Comparison of ENCODE assay signal across 8 cellular contexts in genomic region chr19:38692458-38693379, GRCh38. TPM values are rescaled to one million over a fixed set of nuclear protein-coding genes. Genes with fewer than 3 reads are reported as not detected.
DNase-seq lines count a peak whose midpoint lies in the region; ATAC-seq, FAIRE-seq and TF ChIP-seq lines count a peak whose summit lies in the region.

No MANE protein-coding gene starts in this region.

- RAD21 ChIA-PET in GM12878 (lab: Charles Lee; ENCODE audit: unreplicated experiment) = no interaction called here

- no peak for FAIRE-seq in GM12878 (lab: Jason Lieb, UNC)
- no peak for FAIRE-seq in kidney (lab: Jason Lieb, UNC)
- no peak for FAIRE-seq in H54 (lab: Jason Lieb, UNC)

- H3K36me3 Mint-ChIP-seq in activated CD4-positive, alpha-beta T cell treated with anti-CD3 and anti-CD28 coated beads for 36 hours (ENCODE audit: low read depth) = peaks cover 4% of the 10 kb centered on the region

- H4K20me1 ChIP-seq in GM12878 (ENCODE audit: control insufficient read depth, insufficient read depth) = 0 out of 2 replicates have a peak, but pooled peaks cover 5% of the 10 kb centered on the region

- no peak for TF ChIP-seq RAD21 in GM12878 (IDR thresholded peaks at IDR 0.05; ENCODE audit: insufficient read depth, low read depth, low read length)

- H3K4me1 Mint-ChIP-seq in activated CD4-positive, alpha-beta T cell treated with anti-CD3 and anti-CD28 coated beads for 36 hours = peaks cover 34% of the 10 kb centered on the region

- TF ChIP-seq EP300 in GM12878 (IDR thresholded peaks at IDR 0.05; ENCODE audit: borderline replicate concordance in 1 of 2, control insufficient read depth in 1 of 2, low read depth in 2 of 2, low read length in 2 of 2) = no peak
- no peak for TF ChIP-seq EP300 in stomach (IDR thresholded peaks at IDR 0.05)

- ATAC-seq in GM12878 = no peak
- no peak for ATAC-seq in activated CD4-positive, alpha-beta T cell treated with anti-CD3 and anti-CD28 coated beads for 36 hours

- no peaks in the 10 kb centered on the region for H3K27me3 Mint-ChIP-seq in activated CD4-positive, alpha-beta T cell treated with anti-CD3 and anti-CD28 coated beads for 36 hours

- WGBS in GM12878 (ENCODE audit: insufficient coverage, insufficient replicate concordance, low lambda C conversion rate, missing lambda C conversion rate) = 78% methylated on average over 25 of the region's 25 CpGs
- WGBS in stomach, 5 donors = 55 to 71% (median 67%) methylated on average over 18 to 25 of the region's 25 CpGs

- H3K9me3 ChIP-seq in GM12878 (replicated peaks; ENCODE audit: control insufficient read depth, insufficient read depth, low read length) = no peaks in the 10 kb centered on the region
- H3K9me3 ChIP-seq in kidney (ENCODE audit: control insufficient read depth in 1 of 2, low read length in 2 of 2) = no peaks in the 10 kb centered on the region
- H3K9me3 ChIP-seq in stomach = no peaks in the 10 kb centered on the region

- POLR2A ChIA-PET in GM12878 (lab: Charles Lee) = no interaction called here
- POLR2A ChIA-PET in activated CD4-positive, alpha-beta T cell treated with anti-CD3 and anti-CD28 coated beads for 36 hours (lab: Charles Lee) = no interaction called here

- peaks cover 16 to 18% of the 10 kb centered on the region in 2 experiments; a peak in 3 of 4 replicates for H3K36me3 ChIP-seq in GM12878 (ENCODE audit: control insufficient read depth in 2 of 2, insufficient read depth in 2 of 2, low read length in 1 of 2)
- H3K36me3 ChIP-seq in kidney (ENCODE audit: control insufficient read depth in 1 of 2, insufficient read depth in 2 of 2, low read length in 2 of 2) = peaks cover 0 to 13% of the 10 kb centered on the region in 2 donors
- peaks cover 5 to 58% (median 28%) of the 10 kb centered on the region in 4 donors for H3K36me3 ChIP-seq in stomach

- H2AFZ ChIP-seq in GM12878 (ENCODE audit: control insufficient read depth, low read depth, low read length) = no peak overlapping the region

- H3K4me1 ChIP-seq in GM12878 (ENCODE audit: control insufficient read depth, insufficient read depth, low read length) (peaks cover 42% of the 10 kb centered on the region), kidney (ENCODE audit: control insufficient read depth in 1 of 2, insufficient read depth in 1 of 2, low read depth in 1 of 2, low read length in 2 of 2) (peaks cover 69 to 78% of the 10 kb centered on the region in 2 donors), stomach (peaks cover 73 to 98% (median 87%) of the 10 kb centered on the region in 4 donors)

- peaks cover 40% of the 10 kb centered on the region for H3K79me2 ChIP-seq in GM12878 (ENCODE audit: control insufficient read depth, insufficient read depth, low read length)

- no peak for TF ChIP-seq CTCF in GM12878 (IDR thresholded peaks at IDR 0.05 in 2 of 3, conservative IDR thresholded peaks at IDR 0.05 in 1 of 3; ENCODE audit: control insufficient read depth in 2 of 3, extremely low read depth in 1 of 3, insufficient read depth in 1 of 3, low read depth in 3 of 3, low read length in 3 of 3)
- TF ChIP-seq CTCF in kidney (IDR thresholded peaks at IDR 0.05; ENCODE audit: borderline replicate concordance, extremely low read depth, insufficient read depth) = no peak
- no peak for TF ChIP-seq CTCF in stomach (IDR thresholded peaks at IDR 0.05)

- peak overlapping the region; percentile 64 for H3K27ac ChIP-seq in GM12878 (ENCODE audit: control insufficient read depth, insufficient read depth)
- peak overlapping the region; percentile 96 to 98 for H3K27ac ChIP-seq in kidney (ENCODE audit: low read depth in 2 of 2, low read length in 2 of 2)
- H3K27ac ChIP-seq in stomach = peak overlapping the region; percentile 49 to 96 (median 92)

- H3K4me2 ChIP-seq in GM12878 (ENCODE audit: control insufficient read depth, insufficient read depth) = peak overlapping the region; percentile 73; the same call in 1 of the 2 replicates

- in situ Hi-C loops in GM12878 (cut with MboI) = no loop called here

- no peak overlapping the region for H3K4me3 ChIP-seq in GM12878
- peak overlapping the region in 1 of 2 donors; percentile 30 for H3K4me3 ChIP-seq in kidney (ENCODE audit: low read length in 2 of 2)
- no peak overlapping the region for H3K4me3 ChIP-seq in stomach

- H3K27me3 ChIP-seq in GM12878 (replicated peaks in 1 of 2; ENCODE audit: control insufficient read depth in 2 of 2, insufficient read depth in 2 of 2, low read length in 1 of 2) (no peaks in the 10 kb centered on the region), stomach (no peaks in the 10 kb centered on the region)

- TF ChIP-seq POLR2A in GM12878 (IDR thresholded peaks at IDR 0.05; ENCODE audit: low read depth, low read length) (no peak), stomach (IDR thresholded peaks at IDR 0.05) (no peak), H54 (IDR thresholded peaks at IDR 0.05; ENCODE audit: low read depth, low read length) (no peak)

- H3K9ac ChIP-seq in GM12878 (ENCODE audit: control insufficient read depth, insufficient read depth, low read length) (no peak overlapping the region), kidney (ENCODE audit: low read length in 2 of 2) (peak overlapping the region; percentile 43 to 88)

- SMC1A ChIA-PET in GM12878 (lab: Charles Lee; ENCODE audit: uncharacterized antibody, unreplicated experiment) = no interaction called here

- peak; percentile 55 for DNase-seq in HT1080 (ENCODE audit: low read depth)
- DNase-seq in GM12878 (ENCODE audit: low read depth, low spot score) = no peak
- no peak for DNase-seq in kidney
- no peak for DNase-seq in stomach
- no peak for DNase-seq in activated CD4-positive, alpha-beta T cell treated with anti-CD3 and anti-CD28 coated beads for 36 hours
- DNase-seq in effector CD8-positive, alpha-beta T cell (lab: John Stamatoyannopoulos, UW) = no peak
- no peak for DNase-seq in HPDE6-E6E7 (ENCODE audit: extremely low spot score)
- no peak for DNase-seq in H54 (ENCODE audit: insufficient read length, low spot score)

- intact Hi-C loops in GM12878 (cut with micrococcal nuclease; ENCODE audit: unreplicated experiment) (no loop called here), kidney (cut with DNase I) (no loop called here), stomach (cut with DNase I; ENCODE audit: low total_unique reads) (no loop called here)
- intact Hi-C loops in activated CD4-positive, alpha-beta T cell treated with anti-CD3 and anti-CD28 coated beads for 36 hours (cut with DNase I, micrococcal nuclease) = no loop called here

- CTCF ChIA-PET in GM12878 (lab: Yijun Ruan, JAX) = no interaction called here
- CTCF ChIA-PET in activated CD4-positive, alpha-beta T cell treated with anti-CD3 and anti-CD28 coated beads for 36 hours (lab: Charles Lee) = no interaction called here

- no TSS peak for BruUV-seq in GM12878 (replicated peaks; lab: Mats Ljungman, UMichigan)

- no peaks in the 10 kb centered on the region for H3K9me3 Mint-ChIP-seq in activated CD4-positive, alpha-beta T cell treated with anti-CD3 and anti-CD28 coated beads for 36 hours (ENCODE audit: low read depth)

- H3K4me3 Mint-ChIP-seq in activated CD4-positive, alpha-beta T cell treated with anti-CD3 and anti-CD28 coated beads for 36 hours = no peak overlapping the region

- H3K27ac Mint-ChIP-seq in activated CD4-positive, alpha-beta T cell treated with anti-CD3 and anti-CD28 coated beads for 36 hours = no peak overlapping the region

RNA-seq across cellular contexts. Expression of gene ACTN4, which starts 45.3 kb away (rescaled TPM):
- total RNA-seq in HT1080 (2014; rRNA removed; shearing (Covaris generic)) = 446 and 615 TPM in 2 replicates
- polyA plus RNA-seq in HT1080 (2015; cell fraction: cytosol; rRNA removed) = 417 and 451 TPM in 2 replicates
- polyA plus RNA-seq in HT1080 (2015; cell fraction: nucleus; rRNA removed) = 2,693 and 2,910 TPM in 2 replicates
- 94.9 and 116 TPM in 2 replicates for total RNA-seq in GM12878 (2013; cell fraction: nucleolus; rRNA removed)
- total RNA-seq in GM12878 (2014; rRNA removed) = 131 and 173 TPM in 2 replicates
- 26.9 and 30.4 TPM in 2 replicates for total RNA-seq in GM12878 (2014; rRNA removed; fragmentation: Illumina TruSeq; extraction: Trizol)
- 278 and 293 TPM in 2 replicates for total RNA-seq in GM12878 (2021)
- polyA plus RNA-seq in GM12878 (2011; ENCODE audit: low read depth) = 84.3 TPM
- polyA plus RNA-seq in GM12878 (2011; rRNA removed) = 40.0 and 127 TPM in 2 replicates
- 71.1 and 76.5 TPM in 2 replicates for polyA plus RNA-seq in GM12878 (2011; cell fraction: cytosol; rRNA removed)
- 300 and 637 TPM in 2 replicates for polyA plus RNA-seq in GM12878 (2011; cell fraction: nucleus; rRNA removed)
- polyA plus RNA-seq in GM12878 (2012) = 113 and 154 TPM in 2 replicates
- 99.2 and 135 TPM in 2 replicates for polyA plus RNA-seq in GM12878 (2014; fragmentation: Illumina TruSeq; extraction: Trizol)
- polyA plus RNA-seq in GM12878 (2014; fragmentation: Nextera tagmentation; extraction: Ambion mirVana) = 1 to 10 TPM; 2.4 to 6.7 TPM
- 123 and 187 TPM in 2 replicates for polyA plus RNA-seq in GM12878 (2014; rRNA removed)
- 10 to 100 TPM; 37.9 to 45.7 TPM for polyA plus RNA-seq in GM12878 (2016; fragmentation: Nextera tagmentation; extraction: Ambion mirVana)
- 59.8 and 89.6 TPM in 2 replicates for polyA minus RNA-seq in GM12878 (2011; rRNA and poly(A)+ RNA removed)
- polyA minus RNA-seq in GM12878 (2011; cell fraction: cytosol; rRNA and poly(A)+ RNA removed) = 39.3 and 47.6 TPM in 2 replicates
- 27.4 and 67.4 TPM in 2 replicates for polyA minus RNA-seq in GM12878 (2011; cell fraction: nucleus; rRNA and poly(A)+ RNA removed)
- total RNA-seq in kidney = 606 TPM
- 231 TPM for polyA plus RNA-seq in kidney (ENCODE audit: insufficient read depth, low read depth, low replicate concordance)
- 100 to 1,000 TPM; 254 to 343 (median 319) TPM for total RNA-seq in stomach
- polyA plus RNA-seq in stomach = 10 to 100 TPM; 55.3 to 87.2 (median 75.0) TPM
- total RNA-seq in activated CD4-positive, alpha-beta T cell treated with anti-CD3 and anti-CD28 coated beads for 36 hours = 100 to 1,000 TPM; 181 to 182 TPM

RNA-seq across cellular contexts. Expression of gene CAPN12, which starts 51.6 kb away (rescaled TPM):
- total RNA-seq in HT1080 (2014; rRNA removed; shearing (Covaris generic)) = 0.10 and 0.14 TPM in 2 replicates
- 0.43 and 0.80 TPM in 2 replicates for polyA plus RNA-seq in HT1080 (2015; cell fraction: cytosol; rRNA removed)
- polyA plus RNA-seq in HT1080 (2015; cell fraction: nucleus; rRNA removed) = 0.88 and 0.91 TPM in 2 replicates
- total RNA-seq in GM12878 (2013; cell fraction: nucleolus; rRNA removed) = 9.3 and 10.9 TPM in 2 replicates
- total RNA-seq in GM12878 (2014; rRNA removed) = 2.8 and 4.1 TPM in 2 replicates
- 1.5 and 1.7 TPM in 2 replicates for total RNA-seq in GM12878 (2014; rRNA removed; fragmentation: Illumina TruSeq; extraction: Trizol)
- total RNA-seq in GM12878 (2021) = 3.0 and 5.1 TPM in 2 replicates
- 4.9 TPM for polyA plus RNA-seq in GM12878 (2011; ENCODE audit: low read depth)
- polyA plus RNA-seq in GM12878 (2011; rRNA removed) = 1.7 and 2.0 TPM in 2 replicates
- polyA plus RNA-seq in GM12878 (2011; cell fraction: cytosol; rRNA removed) = 2.8 and 3.4 TPM in 2 replicates
- polyA plus RNA-seq in GM12878 (2011; cell fraction: nucleus; rRNA removed) = 29.8 and 48.9 TPM in 2 replicates
- 8.1 and 12.4 TPM in 2 replicates for polyA plus RNA-seq in GM12878 (2012)
- polyA plus RNA-seq in GM12878 (2014; fragmentation: Illumina TruSeq; extraction: Trizol) = 2.7 and 3.1 TPM in 2 replicates
- 1 to 10 TPM; 1.2 to 2.0 TPM for polyA plus RNA-seq in GM12878 (2014; fragmentation: Nextera tagmentation; extraction: Ambion mirVana)
- 4.6 and 7.3 TPM in 2 replicates for polyA plus RNA-seq in GM12878 (2014; rRNA removed)
- polyA plus RNA-seq in GM12878 (2016; fragmentation: Nextera tagmentation; extraction: Ambion mirVana) = 1 to 10 TPM in 1 of 2 experiments, under 1 TPM in 1; 0.64 to 1.9 TPM
- polyA minus RNA-seq in GM12878 (2011; rRNA and poly(A)+ RNA removed) = 0.51 and 0.62 TPM in 2 replicates
- not detected in 2 replicates for polyA minus RNA-seq in GM12878 (2011; cell fraction: cytosol; rRNA and poly(A)+ RNA removed)
- polyA minus RNA-seq in GM12878 (2011; cell fraction: nucleus; rRNA and poly(A)+ RNA removed) = 1.7 TPM in 2 replicates
- 31.1 TPM for total RNA-seq in kidney
- polyA plus RNA-seq in kidney (ENCODE audit: insufficient read depth, low read depth, low replicate concordance) = 27.1 TPM
- 10 to 100 TPM in 1 of 5 donors, 1 to 10 TPM in 4; 1.2 to 33.3 (median 4.8) TPM for total RNA-seq in stomach
- 10 to 100 TPM in 2 of 3 donors, 1 to 10 TPM in 1; 3.4 to 16.9 (median 16.3) TPM for polyA plus RNA-seq in stomach
- 1 to 10 TPM; 4.4 to 4.9 TPM for total RNA-seq in activated CD4-positive, alpha-beta T cell treated with anti-CD3 and anti-CD28 coated beads for 36 hours
